ENCODE assay signal across 1 cellular context in the genomic region with DNA sequence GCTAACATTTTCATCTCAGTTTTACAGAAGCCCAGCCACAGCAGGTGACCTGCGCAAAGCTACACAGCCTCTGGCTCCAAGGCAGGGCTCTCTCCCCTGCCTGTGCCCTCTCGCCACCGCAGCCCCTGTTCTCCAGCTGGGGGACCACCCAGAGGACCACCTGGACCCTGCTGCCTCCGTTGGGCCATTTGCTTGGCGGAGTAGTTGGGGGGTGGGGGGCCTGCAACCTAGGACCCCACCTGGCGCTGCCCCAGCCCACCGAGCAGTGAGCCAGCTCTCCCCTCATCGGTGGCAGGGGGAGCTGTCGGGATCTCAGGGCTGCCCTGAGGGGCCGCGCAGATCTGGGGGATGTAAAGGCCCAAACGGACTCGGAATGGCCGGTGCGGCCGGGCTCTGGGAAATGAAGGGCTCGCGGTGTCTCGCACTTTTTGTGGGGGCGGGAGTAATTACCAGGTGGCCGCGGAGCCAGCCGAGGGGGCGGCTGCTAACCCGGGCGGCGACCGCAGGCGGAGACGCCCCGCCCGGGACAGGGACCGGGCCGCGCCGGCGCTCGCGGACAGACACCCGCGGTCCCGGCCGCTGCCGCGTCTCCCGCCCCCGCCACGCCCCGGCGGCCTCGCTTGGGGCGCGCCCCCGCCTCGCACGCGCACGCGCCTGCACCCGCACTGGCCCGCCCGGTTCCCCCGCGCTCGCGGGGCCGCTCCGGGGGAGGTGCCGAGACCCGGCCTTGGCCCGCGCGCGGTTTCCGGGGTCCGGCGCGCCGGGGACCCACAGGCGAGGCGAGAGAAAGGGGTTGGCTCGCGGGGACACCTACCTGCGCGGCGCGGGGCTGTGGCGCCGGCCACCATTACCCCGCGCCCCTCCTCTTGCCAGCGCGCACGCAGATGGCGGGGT.
TF ChIP-seq lines count a peak whose summit lies in the region.

No MANE protein-coding gene starts in this region.

TF ChIP-seq in HepG2, 621 proteins besides CTCF, POLR2A, EP300 and RAD21 (continued from another document):
- TF ChIP-seq ZNF790 (CRISPR knock-in tag; IDR thresholded peaks at IDR 0.05; ENCODE audit: borderline replicate concordance) (0 out of 2 replicates have a peak, but pooled peaks have one; percentile 28), ZNF768 (CRISPR knock-in tag; IDR thresholded peaks at IDR 0.05) (peak; percentile 41; the same call in 1 of the 2 replicates), ZNF724P (CRISPR knock-in tag; IDR thresholded peaks at IDR 0.05; ENCODE audit: borderline replicate concordance) (no peak), FOXO4 (CRISPR knock-in tag; conservative IDR thresholded peaks at IDR 0.05) (0 out of 2 replicates have a peak, but pooled peaks have one; percentile 19)
